ENCODE assay signal across 1 cellular context in the genomic region with DNA sequence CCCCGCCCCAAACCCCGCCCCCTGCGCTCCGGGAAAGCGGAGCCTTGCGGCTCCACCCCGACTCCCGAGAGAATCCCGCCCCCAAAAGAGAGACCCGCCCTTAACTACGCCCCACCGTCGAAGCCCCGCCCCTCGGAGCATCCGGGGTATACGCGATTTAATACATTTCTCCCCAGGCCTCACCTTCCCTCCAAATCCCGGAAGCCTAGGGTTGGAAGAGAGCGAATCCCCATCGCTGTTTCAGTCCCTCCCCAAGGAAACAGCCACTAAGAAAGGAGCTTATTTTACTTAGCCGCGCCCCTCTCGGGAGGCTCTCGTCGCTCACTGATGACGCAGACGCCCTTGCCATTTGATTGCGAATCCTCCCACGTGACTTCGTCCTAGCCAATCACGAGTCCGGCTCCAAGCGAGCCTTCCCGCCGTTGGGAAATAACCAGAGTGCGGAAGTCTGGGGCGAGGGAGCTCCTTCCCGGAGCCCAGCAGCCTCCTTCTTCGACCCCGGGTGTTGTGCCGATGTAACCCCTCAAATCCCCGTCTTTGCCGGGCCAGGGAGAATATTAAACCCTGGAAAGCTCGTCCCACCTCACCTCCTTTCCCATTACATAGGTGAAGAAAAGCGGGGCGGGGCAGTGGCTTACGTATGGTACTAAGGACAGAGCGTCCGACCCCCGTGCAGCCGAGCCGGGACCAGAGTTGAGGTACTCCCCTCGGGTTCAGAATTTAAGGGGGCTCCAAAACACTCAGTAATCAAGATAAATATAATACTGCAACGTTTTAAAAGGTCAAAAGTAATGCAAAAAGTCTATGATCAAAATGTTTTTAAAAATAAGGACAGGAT.
TF ChIP-seq lines count a peak whose summit lies in the region.

No MANE protein-coding gene starts in this region.

TF ChIP-seq in HEK293, 187 proteins besides CTCF, POLR2A, EP300 and RAD21 (continued from another document):
- TF ChIP-seq, protein P1, sequence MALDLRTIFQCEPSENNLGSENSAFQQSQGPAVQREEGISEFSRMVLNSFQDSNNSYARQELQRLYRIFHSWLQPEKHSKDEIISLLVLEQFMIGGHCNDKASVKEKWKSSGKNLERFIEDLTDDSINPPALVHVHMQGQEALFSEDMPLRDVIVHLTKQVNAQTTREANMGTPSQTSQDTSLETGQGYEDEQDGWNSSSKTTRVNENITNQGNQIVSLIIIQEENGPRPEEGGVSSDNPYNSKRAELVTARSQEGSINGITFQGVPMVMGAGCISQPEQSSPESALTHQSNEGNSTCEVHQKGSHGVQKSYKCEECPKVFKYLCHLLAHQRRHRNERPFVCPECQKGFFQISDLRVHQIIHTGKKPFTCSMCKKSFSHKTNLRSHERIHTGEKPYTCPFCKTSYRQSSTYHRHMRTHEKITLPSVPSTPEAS (tag by site-specific recombination; IDR thresholded peaks at IDR 0.05): no peak
- TF ChIP-seq ZNF416 (tag by site-specific recombination; IDR thresholded peaks at IDR 0.05) (no peak), ZNF623 (tag by site-specific recombination; IDR thresholded peaks at IDR 0.05) (no peak), ZEB2 (tag by site-specific recombination; IDR thresholded peaks at IDR 0.05) (0 out of 2 replicates have a peak, but pooled peaks have one; percentile 20), PBX3 (CRISPR knock-in tag; IDR thresholded peaks at IDR 0.05) (no peak), ZNF501 (tag by site-specific recombination; IDR thresholded peaks at IDR 0.05) (peak; percentile 74; the same call in 1 of the 2 replicates), ZNF391 (tag by site-specific recombination; IDR thresholded peaks at IDR 0.05; ENCODE audit: borderline replicate concordance, low read depth) (peak; percentile 61; the same call in 1 of the 2 replicates), YY1 (tag by site-specific recombination; IDR thresholded peaks at IDR 0.05) (0 out of 2 replicates have a peak, but pooled peaks have one; percentile 19), SETDB1 (IDR thresholded peaks at IDR 0.05; ENCODE audit: insufficient read length, low read length) (no peak)
